ENCODE assay signal across 12 cellular contexts in genomic region chr3:70000563-70001081, GRCh38. TPM values are rescaled to one million over a fixed set of nuclear protein-coding genes. Genes with fewer than 3 reads are reported as not detected.
DNase-seq lines count a peak whose midpoint lies in the region; TF ChIP-seq lines count a peak whose summit lies in the region.
"Had no signal": no experiment of that assay in that cellular context is flagged by ENCODE, and none has a peak within 500 bp of the region (broad histone marks: within the 10 kb centered on the region; RNA-seq: fewer than 3 reads in every experiment).

No MANE protein-coding gene starts in this region.

- TF ChIP-seq POLR2A in breast epithelium (IDR thresholded peaks at IDR 0.05) (no peak), transverse colon (IDR thresholded peaks at IDR 0.05) (no peak)

- in situ Hi-C loops in transverse colon (cut with MboI; ENCODE audit: low pct_ligation_motif_present in 1 of 4, low pct_unique_long_range_greater_than_20kb in 1 of 4, low sequenced_read_pairs in 3 of 4) = no loop called here

- H3K4me1 ChIP-seq in breast epithelium (no peaks in the 10 kb centered on the region), transverse colon (peaks cover 0 to 14% (median 3%) of the 10 kb centered on the region in 4 donors)

- CTCF ChIA-PET in MCF 10A (lab: Yijun Ruan, JAX) = interaction anchor here (0.7 kb wide), 1 partner anchor 9 kb away, joined by 3 read pairs; no protein-coding TSS in a partner anchor

- H3K4me3 ChIP-seq in breast epithelium (no peak overlapping the region), transverse colon (no peak overlapping the region)

- WGBS in transverse colon (ENCODE audit: low coverage in 1 of 2), 2 donors = 65 to 67% methylated on average over 1 to 4 of the region's 4 CpGs

- H3K9me3 Mint-ChIP-seq in MCF 10A (ENCODE audit: unreplicated experiment) = peaks cover 7% of the 10 kb centered on the region
- H3K9me3 Mint-ChIP-seq: activated CD4-positive, alpha-beta T cell treated with anti-CD3 and anti-CD28 coated beads, Interleukin-2, amount 10 ng/mL, durations not matched to agents 7 days and 5 days had no signal

- H3K4me3 Mint-ChIP-seq in MCF 10A (ENCODE audit: unreplicated experiment) = no peak overlapping the region
- H3K4me3 Mint-ChIP-seq: activated CD4-positive, alpha-beta T cell treated with anti-CD3 and anti-CD28 coated beads, Interleukin-2, amount 10 ng/mL, durations not matched to agents 7 days and 5 days had no signal

- H3K27me3 Mint-ChIP-seq in MCF 10A (ENCODE audit: insufficient read depth, unreplicated experiment) = peaks cover 40% of the 10 kb centered on the region

- H3K4me1 Mint-ChIP-seq in MCF 10A (ENCODE audit: insufficient read depth, unreplicated experiment) = peaks cover 13% of the 10 kb centered on the region
- H3K4me1 Mint-ChIP-seq: activated CD4-positive, alpha-beta T cell treated with anti-CD3 and anti-CD28 coated beads, Interleukin-2, amount 10 ng/mL, durations not matched to agents 7 days and 5 days had no signal

- no TSS peak for BruUV-seq in MCF 10A (replicated peaks; lab: Mats Ljungman, UMichigan)

- no peaks in the 10 kb centered on the region for H3K27me3 ChIP-seq in breast epithelium
- no peaks in the 10 kb centered on the region for H3K27me3 ChIP-seq in layer of hippocampus (ENCODE audit: control insufficient read depth, insufficient read depth, low read length)
- no peaks in the 10 kb centered on the region for H3K27me3 ChIP-seq in transverse colon

- no peak overlapping the region for H3K27ac Mint-ChIP-seq in MCF 10A (ENCODE audit: low read depth, unreplicated experiment)
- H3K27ac Mint-ChIP-seq: activated CD4-positive, alpha-beta T cell treated with anti-CD3 and anti-CD28 coated beads, Interleukin-2, amount 10 ng/mL, durations not matched to agents 7 days and 5 days had no signal

- TF ChIP-seq CTCF in MCF 10A (IDR thresholded peaks at IDR 0.05; ENCODE audit: unreplicated experiment) = no peak
- no peak for TF ChIP-seq CTCF in breast epithelium (IDR thresholded peaks at IDR 0.05)
- no peak for TF ChIP-seq CTCF in transverse colon (IDR thresholded peaks at IDR 0.05)

- peak; percentile 4 for DNase-seq in MCF 10A (ENCODE audit: unreplicated experiment)
- DNase-seq in breast epithelium (ENCODE audit: low spot score in 2 of 2) = no peak
- DNase-seq in anterior cingulate cortex (lab: John Stamatoyannopoulos, UW) = peak in 44 of 58 donors; percentile 4 to 85 (median 57)
- DNase-seq in transverse colon = no peak
- no peak for DNase-seq in NK-92 treated with Interleukin-12 subunit alpha and Interleukin-12 subunit beta, amount 100 ng/mL, for 24 hours (lab: John Stamatoyannopoulos, UW)
- DNase-seq in KG1 (lab: John Stamatoyannopoulos, UW) = no peak
- no peak for DNase-seq in activated naive CD4-positive, alpha-beta T cell treated with anti-CD3 and anti-CD28 coated beads, Interleukin-2, amount 50 U/mL, for 16 hours
- DNase-seq: activated CD4-positive, alpha-beta T cell treated with anti-CD3 and anti-CD28 coated beads, Interleukin-2, amount 10 ng/mL, durations not matched to agents 7 days and 5 days; Calu3; NCI-H1694; stimulated activated CD8-positive, alpha-beta memory T cell treated with anti-CD3 and anti-CD28 coated beads, Interleukin-4, amount 100 ng/mL, for 48 hours had no signal

- intact Hi-C loops in MCF 10A (cut with micrococcal nuclease) (no loop called here), breast epithelium (cut with DNase I; ENCODE audit: low total_unique reads) (no loop called here), transverse colon (cut with DNase I; ENCODE audit: low total_unique reads) (no loop called here)

- H3K27ac ChIP-seq in breast epithelium (no peak overlapping the region), layer of hippocampus (ENCODE audit: low read depth, low read length) (peak overlapping the region; percentile 98), transverse colon (peak overlapping the region in 3 of 4 donors; percentile 50 to 71 (median 63))

- H3K9me3 ChIP-seq in breast epithelium (no peaks in the 10 kb centered on the region), transverse colon (no peaks in the 10 kb centered on the region)

- POLR2A ChIA-PET in MCF 10A (lab: Yijun Ruan, JAX) = no interaction called here

- H3K36me3 Mint-ChIP-seq in MCF 10A (ENCODE audit: insufficient read depth, unreplicated experiment) = no peaks in the 10 kb centered on the region

- TF ChIP-seq EP300 in transverse colon (IDR thresholded peaks at IDR 0.05; ENCODE audit: low read depth) = no peak

- H3K36me3 ChIP-seq in breast epithelium (no peaks in the 10 kb centered on the region), transverse colon (no peaks in the 10 kb centered on the region)

RNA-seq across cellular contexts. Expression of gene SAMMSON, which starts 1.1 kb away (rescaled TPM):
- total RNA-seq in MCF 10A (2022) = not detected in 2 replicates
- total RNA-seq in breast epithelium = under 1 TPM in 1 of 3 donors, not detected in 2; 0.98 TPM
- total RNA-seq in transverse colon = not detected
- total RNA-seq: activated CD4-positive, alpha-beta T cell treated with anti-CD3 and anti-CD28 coated beads, Interleukin-2, amount 10 ng/mL, durations not matched to agents 7 days and 5 days; Calu3 had no signal

Comparison
In these comparisons a context has a peak if more than half of its experiments do, and no peak if none do; other contexts are left out.
1. DNase-seq: peak in MCF 10A (single experiment) and anterior cingulate cortex (44 of 58); none in breast epithelium (0 of 2), transverse colon (single experiment), NK-92 treated with Interleukin-12 subunit alpha and Interleukin-12 subunit beta, amount 100 ng/mL, for 24 hours (single experiment), KG1 (single experiment) and activated naive CD4-positive, alpha-beta T cell treated with anti-CD3 and anti-CD28 coated beads, Interleukin-2, amount 50 U/mL, for 16 hours (single experiment).
2. H3K27ac ChIP-seq: peak in layer of hippocampus (single experiment) and transverse colon (3 of 4); none in breast epithelium (0 of 2).